8 cellular contexts compared by ENCODE assay signal in the genomic region with DNA sequence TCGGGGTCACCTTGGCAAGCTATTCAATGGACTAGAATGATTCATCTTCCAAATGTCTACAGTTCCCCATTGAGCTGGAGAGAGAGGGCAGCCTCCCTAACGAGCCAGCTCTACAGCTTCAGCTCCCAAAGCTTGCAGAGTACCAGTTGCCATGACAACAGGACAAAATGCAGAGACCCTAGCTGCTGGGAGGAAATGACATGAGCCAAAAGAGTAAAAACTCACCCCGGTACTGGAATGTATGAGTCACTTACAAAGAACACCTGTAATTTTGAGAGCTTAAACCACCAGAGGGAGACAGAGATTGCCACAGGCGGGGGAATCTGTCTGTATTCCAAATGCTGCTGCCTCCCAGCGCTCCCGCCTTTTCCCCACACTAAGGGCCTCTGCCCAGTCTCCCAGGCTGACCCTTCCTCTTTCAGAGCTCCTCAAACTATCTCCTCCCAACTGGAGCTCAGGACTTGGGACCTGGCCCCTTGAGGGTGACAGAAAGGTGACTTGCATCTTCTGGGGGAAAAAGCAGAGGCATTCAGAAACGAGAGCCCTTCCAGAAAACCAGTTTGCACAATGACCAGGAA.
DNase-seq lines count a peak whose midpoint lies in the region; ATAC-seq lines count a peak whose summit lies in the region.

No MANE protein-coding gene starts in this region.

- ATAC-seq in GM21447 (IDR thresholded peaks at IDR 0.05; ENCODE audit: unreplicated experiment) (peak; percentile 93), Right ventricle myocardium superior (ENCODE audit: poor library complexity) (peak; percentile 72)
- ATAC-seq in activated T-helper 17 cell treated with anti-CD3 and anti-CD28 coated beads, Interleukin-2, amount 50 U/mL, for 72 hours (replicated peaks), result peak; percentile 92

- H3K4me1 Mint-ChIP-seq in activated T-helper 17 cell treated with anti-CD3 and anti-CD28 coated beads, Interleukin-2, amount 50 U/mL, for 72 hours, result peaks cover 6% of the 10 kb centered on the region

- H3K9me3 Mint-ChIP-seq in activated T-helper 17 cell treated with anti-CD3 and anti-CD28 coated beads, Interleukin-2, amount 50 U/mL, for 72 hours, result no peaks in the 10 kb centered on the region

- intact Hi-C loops in Right ventricle myocardium superior (cut with DNase I), result no loop called here

- peak overlapping the region; percentile 10 for H3K4me3 Mint-ChIP-seq in activated T-helper 17 cell treated with anti-CD3 and anti-CD28 coated beads, Interleukin-2, amount 50 U/mL, for 72 hours

- peak overlapping the region; percentile 87 for H3K27ac Mint-ChIP-seq in activated T-helper 17 cell treated with anti-CD3 and anti-CD28 coated beads, Interleukin-2, amount 50 U/mL, for 72 hours

- DNase-seq in EL (peak; percentile 82), HPDE6-E6E7 (ENCODE audit: extremely low spot score) (peak; percentile 50), RPMI7951 (ENCODE audit: low read depth) (peak; percentile 81), Right ventricle myocardium superior (no peak), pulmonary artery endothelial cell (ENCODE audit: low read depth, low spot score) (peak; percentile 83), dedifferentiated amniotic fluid mesenchymal stem cell (ENCODE audit: extremely low spot score) (no peak)

- no peaks in the 10 kb centered on the region for H3K36me3 Mint-ChIP-seq in activated T-helper 17 cell treated with anti-CD3 and anti-CD28 coated beads, Interleukin-2, amount 50 U/mL, for 72 hours (ENCODE audit: low read depth)

- no peaks in the 10 kb centered on the region for H3K27me3 Mint-ChIP-seq in activated T-helper 17 cell treated with anti-CD3 and anti-CD28 coated beads, Interleukin-2, amount 50 U/mL, for 72 hours

Comparison
In these comparisons a context has a peak if more than half of its experiments do, and no peak if none do; other contexts are left out.
1. DNase-seq: peak in EL (single experiment), HPDE6-E6E7 (single experiment), RPMI7951 (single experiment) and pulmonary artery endothelial cell (single experiment); none in Right ventricle myocardium superior (single experiment) and dedifferentiated amniotic fluid mesenchymal stem cell (single experiment).
2. Peak in every context shown above with its lines, with median percentiles within 50 percentile points of each other: ATAC-seq.